1 cellular context compared by ENCODE assay signal in genomic region chr9:104747565-104748358, GRCh38.
TF ChIP-seq lines count a peak whose summit lies in the region.

NIPSNAP3A (plus strand) TSS chr9:104747683; CDS start chr9:104747793, 110 bp downstream.

TF ChIP-seq in HepG2, 621 proteins besides CTCF, POLR2A, EP300 and RAD21 (continued from another document and continues in another):
- TF ChIP-seq, protein P1, sequence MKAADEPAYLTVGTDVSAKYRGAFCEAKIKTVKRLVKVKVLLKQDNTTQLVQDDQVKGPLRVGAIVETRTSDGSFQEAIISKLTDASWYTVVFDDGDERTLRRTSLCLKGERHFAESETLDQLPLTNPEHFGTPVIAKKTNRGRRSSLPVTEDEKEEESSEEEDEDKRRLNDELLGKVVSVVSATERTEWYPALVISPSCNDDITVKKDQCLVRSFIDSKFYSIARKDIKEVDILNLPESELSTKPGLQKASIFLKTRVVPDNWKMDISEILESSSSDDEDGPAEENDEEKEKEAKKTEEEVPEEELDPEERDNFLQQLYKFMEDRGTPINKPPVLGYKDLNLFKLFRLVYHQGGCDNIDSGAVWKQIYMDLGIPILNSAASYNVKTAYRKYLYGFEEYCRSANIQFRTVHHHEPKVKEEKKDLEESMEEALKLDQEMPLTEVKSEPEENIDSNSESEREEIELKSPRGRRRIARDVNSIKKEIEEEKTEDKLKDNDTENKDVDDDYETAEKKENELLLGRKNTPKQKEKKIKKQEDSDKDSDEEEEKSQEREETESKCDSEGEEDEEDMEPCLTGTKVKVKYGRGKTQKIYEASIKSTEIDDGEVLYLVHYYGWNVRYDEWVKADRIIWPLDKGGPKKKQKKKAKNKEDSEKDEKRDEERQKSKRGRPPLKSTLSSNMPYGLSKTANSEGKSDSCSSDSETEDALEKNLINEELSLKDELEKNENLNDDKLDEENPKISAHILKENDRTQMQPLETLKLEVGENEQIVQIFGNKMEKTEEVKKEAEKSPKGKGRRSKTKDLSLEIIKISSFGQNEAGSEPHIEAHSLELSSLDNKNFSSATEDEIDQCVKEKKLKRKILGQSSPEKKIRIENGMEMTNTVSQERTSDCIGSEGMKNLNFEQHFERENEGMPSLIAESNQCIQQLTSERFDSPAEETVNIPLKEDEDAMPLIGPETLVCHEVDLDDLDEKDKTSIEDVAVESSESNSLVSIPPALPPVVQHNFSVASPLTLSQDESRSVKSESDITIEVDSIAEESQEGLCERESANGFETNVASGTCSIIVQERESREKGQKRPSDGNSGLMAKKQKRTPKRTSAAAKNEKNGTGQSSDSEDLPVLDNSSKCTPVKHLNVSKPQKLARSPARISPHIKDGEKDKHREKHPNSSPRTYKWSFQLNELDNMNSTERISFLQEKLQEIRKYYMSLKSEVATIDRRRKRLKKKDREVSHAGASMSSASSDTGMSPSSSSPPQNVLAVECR (CRISPR knock-in tag; IDR thresholded peaks at IDR 0.05; ENCODE audit: borderline replicate concordance), result peak; percentile 86; the same call in 1 of the 2 replicates
- TF ChIP-seq ZNF335 (CRISPR knock-in tag; IDR thresholded peaks at IDR 0.05) (peak; percentile 23; the same call in 1 of the 2 replicates), ZNF660 (CRISPR knock-in tag; IDR thresholded peaks at IDR 0.05; ENCODE audit: borderline replicate concordance, low read depth) (no peak), ZNF7 (CRISPR knock-in tag; IDR thresholded peaks at IDR 0.05) (no peak), ZNF781 (CRISPR knock-in tag; IDR thresholded peaks at IDR 0.05; ENCODE audit: borderline replicate concordance, not compliant biosample characterization) (no peak), ZFYVE20 (CRISPR knock-in tag; IDR thresholded peaks at IDR 0.05; ENCODE audit: borderline replicate concordance, low read depth) (no peak), SMYD3 (CRISPR knock-in tag; IDR thresholded peaks at IDR 0.05) (no peak; the same call in 1 of the 2 replicates), HCFC1 (IDR thresholded peaks at IDR 0.05; ENCODE audit: low read depth, low read length) (no peak), MIXL1 (CRISPR knock-in tag; IDR thresholded peaks at IDR 0.05) (no peak), ZBTB34 (CRISPR knock-in tag; IDR thresholded peaks at IDR 0.05) (no peak), ZNF776 (CRISPR knock-in tag; IDR thresholded peaks at IDR 0.05) (no peak), ZNF296 (CRISPR knock-in tag; conservative IDR thresholded peaks at IDR 0.05) (no peak), SP140L (CRISPR knock-in tag; IDR thresholded peaks at IDR 0.05; ENCODE audit: borderline replicate concordance) (0 out of 2 replicates have a peak, but pooled peaks have one; percentile 27), HDAC1 (CRISPR knock-in tag; IDR thresholded peaks at IDR 0.05) (peak; percentile 70), ZBTB38 (CRISPR knock-in tag; IDR thresholded peaks at IDR 0.05) (no peak), ZNF615 (CRISPR knock-in tag; IDR thresholded peaks at IDR 0.05; ENCODE audit: borderline replicate concordance) (no peak), MYNN (CRISPR knock-in tag; IDR thresholded peaks at IDR 0.05; ENCODE audit: low read depth) (no peak), ZNF607 (CRISPR knock-in tag; IDR thresholded peaks at IDR 0.05; ENCODE audit: borderline replicate concordance) (peak; percentile 53; the same call in 1 of the 2 replicates), NFYB (CRISPR knock-in tag; IDR thresholded peaks at IDR 0.05) (peak; percentile 40), SUZ12 (IDR thresholded peaks at IDR 0.05; ENCODE audit: low read depth, low read length) (no peak), HNRNPUL1 (IDR thresholded peaks at IDR 0.05; ENCODE audit: low read depth, low read length) (no peak), THAP9 (CRISPR knock-in tag; IDR thresholded peaks at IDR 0.05; ENCODE audit: borderline replicate concordance) (peak; percentile 89; the same call in 1 of the 2 replicates), ZMAT5 (CRISPR knock-in tag; IDR thresholded peaks at IDR 0.05; ENCODE audit: borderline replicate concordance, low read depth) (no peak), RARG (CRISPR knock-in tag; IDR thresholded peaks at IDR 0.05; ENCODE audit: low read depth) (no peak), ZNF205 (CRISPR knock-in tag; IDR thresholded peaks at IDR 0.05) (peak; percentile 20; the same call in 1 of the 2 replicates), LCORL (IDR thresholded peaks at IDR 0.05) (no peak), LCORL (CRISPR knock-in tag; IDR thresholded peaks at IDR 0.05) (peak; percentile 19; the same call in 1 of the 2 replicates), MIER3 (CRISPR knock-in tag; IDR thresholded peaks at IDR 0.05; ENCODE audit: borderline replicate concordance) (no peak)
- TF ChIP-seq, protein P2, sequence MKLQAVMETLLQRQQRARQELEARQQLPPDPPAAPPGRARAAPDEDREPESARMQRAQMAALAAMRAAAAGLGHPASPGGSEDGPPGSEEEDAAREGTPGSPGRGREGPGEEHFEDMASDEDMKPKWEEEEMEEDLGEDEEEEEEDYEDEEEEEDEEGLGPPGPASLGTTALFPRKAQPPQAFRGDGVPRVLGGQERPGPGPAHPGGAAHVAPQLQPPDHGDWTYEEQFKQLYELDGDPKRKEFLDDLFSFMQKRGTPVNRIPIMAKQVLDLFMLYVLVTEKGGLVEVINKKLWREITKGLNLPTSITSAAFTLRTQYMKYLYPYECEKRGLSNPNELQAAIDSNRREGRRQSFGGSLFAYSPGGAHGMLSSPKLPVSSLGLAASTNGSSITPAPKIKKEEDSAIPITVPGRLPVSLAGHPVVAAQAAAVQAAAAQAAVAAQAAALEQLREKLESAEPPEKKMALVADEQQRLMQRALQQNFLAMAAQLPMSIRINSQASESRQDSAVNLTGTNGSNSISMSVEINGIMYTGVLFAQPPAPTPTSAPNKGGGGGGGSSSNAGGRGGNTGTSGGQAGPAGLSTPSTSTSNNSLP (IDR thresholded peaks at IDR 0.05; ENCODE audit: low read depth, low read length), result no peak
- TF ChIP-seq, protein P3, sequence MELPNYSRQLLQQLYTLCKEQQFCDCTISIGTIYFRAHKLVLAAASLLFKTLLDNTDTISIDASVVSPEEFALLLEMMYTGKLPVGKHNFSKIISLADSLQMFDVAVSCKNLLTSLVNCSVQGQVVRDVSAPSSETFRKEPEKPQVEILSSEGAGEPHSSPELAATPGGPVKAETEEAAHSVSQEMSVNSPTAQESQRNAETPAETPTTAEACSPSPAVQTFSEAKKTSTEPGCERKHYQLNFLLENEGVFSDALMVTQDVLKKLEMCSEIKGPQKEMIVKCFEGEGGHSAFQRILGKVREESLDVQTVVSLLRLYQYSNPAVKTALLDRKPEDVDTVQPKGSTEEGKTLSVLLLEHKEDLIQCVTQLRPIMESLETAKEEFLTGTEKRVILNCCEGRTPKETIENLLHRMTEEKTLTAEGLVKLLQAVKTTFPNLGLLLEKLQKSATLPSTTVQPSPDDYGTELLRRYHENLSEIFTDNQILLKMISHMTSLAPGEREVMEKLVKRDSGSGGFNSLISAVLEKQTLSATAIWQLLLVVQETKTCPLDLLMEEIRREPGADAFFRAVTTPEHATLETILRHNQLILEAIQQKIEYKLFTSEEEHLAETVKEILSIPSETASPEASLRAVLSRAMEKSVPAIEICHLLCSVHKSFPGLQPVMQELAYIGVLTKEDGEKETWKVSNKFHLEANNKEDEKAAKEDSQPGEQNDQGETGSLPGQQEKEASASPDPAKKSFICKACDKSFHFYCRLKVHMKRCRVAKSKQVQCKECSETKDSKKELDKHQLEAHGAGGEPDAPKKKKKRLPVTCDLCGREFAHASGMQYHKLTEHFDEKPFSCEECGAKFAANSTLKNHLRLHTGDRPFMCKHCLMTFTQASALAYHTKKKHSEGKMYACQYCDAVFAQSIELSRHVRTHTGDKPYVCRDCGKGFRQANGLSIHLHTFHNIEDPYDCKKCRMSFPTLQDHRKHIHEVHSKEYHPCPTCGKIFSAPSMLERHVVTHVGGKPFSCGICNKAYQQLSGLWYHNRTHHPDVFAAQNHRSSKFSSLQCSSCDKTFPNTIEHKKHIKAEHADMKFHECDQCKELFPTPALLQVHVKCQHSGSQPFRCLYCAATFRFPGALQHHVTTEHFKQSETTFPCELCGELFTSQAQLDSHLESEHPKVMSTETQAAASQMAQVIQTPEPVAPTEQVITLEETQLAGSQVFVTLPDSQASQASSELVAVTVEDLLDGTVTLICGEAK (IDR thresholded peaks at IDR 0.05), result no peak
- TF ChIP-seq, protein P3 (CRISPR knock-in tag; IDR thresholded peaks at IDR 0.05), result no peak; the same call in 1 of the 2 replicates
- TF ChIP-seq, protein P4, sequence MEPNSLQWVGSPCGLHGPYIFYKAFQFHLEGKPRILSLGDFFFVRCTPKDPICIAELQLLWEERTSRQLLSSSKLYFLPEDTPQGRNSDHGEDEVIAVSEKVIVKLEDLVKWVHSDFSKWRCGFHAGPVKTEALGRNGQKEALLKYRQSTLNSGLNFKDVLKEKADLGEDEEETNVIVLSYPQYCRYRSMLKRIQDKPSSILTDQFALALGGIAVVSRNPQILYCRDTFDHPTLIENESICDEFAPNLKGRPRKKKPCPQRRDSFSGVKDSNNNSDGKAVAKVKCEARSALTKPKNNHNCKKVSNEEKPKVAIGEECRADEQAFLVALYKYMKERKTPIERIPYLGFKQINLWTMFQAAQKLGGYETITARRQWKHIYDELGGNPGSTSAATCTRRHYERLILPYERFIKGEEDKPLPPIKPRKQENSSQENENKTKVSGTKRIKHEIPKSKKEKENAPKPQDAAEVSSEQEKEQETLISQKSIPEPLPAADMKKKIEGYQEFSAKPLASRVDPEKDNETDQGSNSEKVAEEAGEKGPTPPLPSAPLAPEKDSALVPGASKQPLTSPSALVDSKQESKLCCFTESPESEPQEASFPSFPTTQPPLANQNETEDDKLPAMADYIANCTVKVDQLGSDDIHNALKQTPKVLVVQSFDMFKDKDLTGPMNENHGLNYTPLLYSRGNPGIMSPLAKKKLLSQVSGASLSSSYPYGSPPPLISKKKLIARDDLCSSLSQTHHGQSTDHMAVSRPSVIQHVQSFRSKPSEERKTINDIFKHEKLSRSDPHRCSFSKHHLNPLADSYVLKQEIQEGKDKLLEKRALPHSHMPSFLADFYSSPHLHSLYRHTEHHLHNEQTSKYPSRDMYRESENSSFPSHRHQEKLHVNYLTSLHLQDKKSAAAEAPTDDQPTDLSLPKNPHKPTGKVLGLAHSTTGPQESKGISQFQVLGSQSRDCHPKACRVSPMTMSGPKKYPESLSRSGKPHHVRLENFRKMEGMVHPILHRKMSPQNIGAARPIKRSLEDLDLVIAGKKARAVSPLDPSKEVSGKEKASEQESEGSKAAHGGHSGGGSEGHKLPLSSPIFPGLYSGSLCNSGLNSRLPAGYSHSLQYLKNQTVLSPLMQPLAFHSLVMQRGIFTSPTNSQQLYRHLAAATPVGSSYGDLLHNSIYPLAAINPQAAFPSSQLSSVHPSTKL (CRISPR knock-in tag; IDR thresholded peaks at IDR 0.05), result peak; percentile 38
